Comparison of ENCODE assay signal across 10 cellular contexts in genomic region chr17:19055447-19055846, GRCh38. TPM values are rescaled to one million over a fixed set of nuclear protein-coding genes. Genes with fewer than 3 reads are reported as not detected.
A peak's percentile ranks its signal among the peaks of the same experiment; 100 is the strongest.
DNase-seq lines count a peak whose midpoint lies in the region; ATAC-seq, FAIRE-seq and TF ChIP-seq lines count a peak whose summit lies in the region.
"Not testable (repeated sequence)": the region's sequence is repeated elsewhere in the genome, so short reads cannot be mapped to it uniquely, and the experiment has no call there.
"Had no signal": no experiment of that assay in that cellular context is flagged by ENCODE, and none has a peak within 500 bp of the region (broad histone marks: within the 10 kb centered on the region; RNA-seq: fewer than 3 reads in every experiment).

No MANE protein-coding gene starts in this region.

- H3K36me3 ChIP-seq in heart left ventricle, upper lobe of left lung: not testable (repeated sequence)

- not testable (repeated sequence) for H3K9me3 Mint-ChIP-seq in activated naive CD4-positive, alpha-beta T cell treated with anti-CD3 and anti-CD28 coated beads, Interleukin-2, amount 50 U/mL, for 72 hours; naive B cell

- ATAC-seq in GM21447 (IDR thresholded peaks at IDR 0.05; ENCODE audit: unreplicated experiment) = peak; percentile 66
- peak; percentile 54 for ATAC-seq in HG03066 (IDR thresholded peaks at IDR 0.05; ENCODE audit: low read depth, unreplicated experiment)
- peak; percentile 89 for ATAC-seq in SK-N-SH treated with all-trans-retinoic acid at 6 μM for 48 hours
- peak; percentile 97 to 98 for ATAC-seq in activated naive CD4-positive, alpha-beta T cell treated with anti-CD3 and anti-CD28 coated beads, Interleukin-2, amount 50 U/mL, for 72 hours
- peak; percentile 65 to 78 (median 75) for ATAC-seq in heart left ventricle
- peak; percentile 94 to 96 for ATAC-seq in naive B cell (ENCODE audit: low read depth in 2 of 2)
- peak; percentile 73 to 75 for ATAC-seq in upper lobe of left lung (ENCODE audit: low FRiP score in 2 of 2)

- not testable (repeated sequence) for TF ChIP-seq CTCF in heart left ventricle (IDR thresholded peaks at IDR 0.05); upper lobe of left lung (IDR thresholded peaks at IDR 0.05)

- not testable (repeated sequence) for H3K27ac Mint-ChIP-seq in activated naive CD4-positive, alpha-beta T cell treated with anti-CD3 and anti-CD28 coated beads, Interleukin-2, amount 50 U/mL, for 72 hours; naive B cell

- not testable (repeated sequence) for H3K4me1 Mint-ChIP-seq in naive B cell

- no CpG with 5 or more reads among the region's 12 CpGs for WGBS in heart left ventricle, 4 donors
- WGBS in upper lobe of left lung, 2 donors = no CpG with 5 or more reads among the region's 12 CpGs

- peak; percentile 84 for FAIRE-seq in GM12892 (lab: Jason Lieb, UNC)

- not testable (repeated sequence) for H3K4me1 ChIP-seq in heart left ventricle, upper lobe of left lung

- not testable (repeated sequence) for TF ChIP-seq EP300 in upper lobe of left lung (IDR thresholded peaks at IDR 0.05)

- TF ChIP-seq POLR2A in GM12892 (IDR thresholded peaks at IDR 0.05; ENCODE audit: low read depth, low read length); heart left ventricle (IDR thresholded peaks at IDR 0.05); upper lobe of left lung (IDR thresholded peaks at IDR 0.05): not testable (repeated sequence)

- not testable (repeated sequence) for H3K4me3 Mint-ChIP-seq in naive B cell

- H3K9me3 ChIP-seq in heart left ventricle, upper lobe of left lung: not testable (repeated sequence)

- intact Hi-C loops in heart left ventricle (cut with DNase I) = not testable (repeated sequence)

- H3K27me3 Mint-ChIP-seq in naive B cell = not testable (repeated sequence)

- not testable (repeated sequence) for H3K27me3 ChIP-seq in heart left ventricle, upper lobe of left lung

- DNase-seq in GM12892 (ENCODE audit: insufficient read length); activated naive CD4-positive, alpha-beta T cell treated with anti-CD3 and anti-CD28 coated beads, Interleukin-2, amount 50 U/mL, for 72 hours (ENCODE audit: low spot score in 2 of 2); heart left ventricle; naive B cell; upper lobe of left lung: not testable (repeated sequence)

- not testable (repeated sequence) for H3K27ac ChIP-seq in heart left ventricle, upper lobe of left lung

- not testable (repeated sequence) for H3K36me3 Mint-ChIP-seq in activated naive CD4-positive, alpha-beta T cell treated with anti-CD3 and anti-CD28 coated beads, Interleukin-2, amount 50 U/mL, for 72 hours; naive B cell

- H3K4me3 ChIP-seq in heart left ventricle, upper lobe of left lung: not testable (repeated sequence)

RNA-seq across cellular contexts. Expression of gene GRAP, which starts 8.7 kb away (rescaled TPM):
- polyA plus RNA-seq in GM12892 (2012; ENCODE audit: missing spikeins) = 18.1 TPM
- total RNA-seq in activated naive CD4-positive, alpha-beta T cell treated with anti-CD3 and anti-CD28 coated beads, Interleukin-2, amount 50 U/mL, for 72 hours = 10 to 100 TPM; 12.7 to 13.7 TPM
- total RNA-seq in heart left ventricle (1 to 10 TPM; 1.1 to 6.3 (median 2.1) TPM), upper lobe of left lung (10 to 100 TPM in 1 of 6 donors, 1 to 10 TPM in 5; 3.1 to 11.3 (median 4.8) TPM)
- polyA plus RNA-seq in heart left ventricle (1 to 10 TPM; 2.1 to 3.3 TPM), naive B cell (ENCODE audit: low read depth in 6 of 6) (10 to 100 TPM; 46.2 to 90.5 (median 52.6) TPM)
- total RNA-seq: Calu3, smooth muscle cell had no signal

RNA-seq across cellular contexts. Expression of gene FAM83G, which starts 50.9 kb away (rescaled TPM):
- 3.2 TPM for polyA plus RNA-seq in GM12892 (2012; ENCODE audit: missing spikeins)
- total RNA-seq in activated naive CD4-positive, alpha-beta T cell treated with anti-CD3 and anti-CD28 coated beads, Interleukin-2, amount 50 U/mL, for 72 hours = 10 to 100 TPM in 1 of 2 donors, 1 to 10 TPM in 1; 9.4 to 13.7 TPM
- 1 to 10 TPM; 1.2 to 7.4 (median 1.8) TPM for total RNA-seq in heart left ventricle
- 10 to 100 TPM in 1 of 2 donors, 1 to 10 TPM in 1; 1.5 to 12.8 TPM for polyA plus RNA-seq in heart left ventricle
- polyA plus RNA-seq in naive B cell (ENCODE audit: low read depth in 6 of 6) = 1 to 10 TPM; 2.5 to 4.4 (median 2.9) TPM
- total RNA-seq in upper lobe of left lung = 10 to 100 TPM in 4 of 6 donors, 1 to 10 TPM in 2; 3.1 to 17.2 (median 11.2) TPM
